ENCODE assay signal across 8 cellular contexts in genomic region chr6:36677753-36678487, GRCh38. TPM values are rescaled to one million over a fixed set of nuclear protein-coding genes. Genes with fewer than 3 reads are reported as not detected.
A peak's percentile ranks its signal among the peaks of the same experiment; 100 is the strongest.
DNase-seq lines count a peak whose midpoint lies in the region; ATAC-seq and TF ChIP-seq lines count a peak whose summit lies in the region.

No MANE protein-coding gene starts in this region.

- H3K27me3 ChIP-seq in cardiac muscle cell (peaks cover 11% of the 10 kb centered on the region), thymus (ENCODE audit: control insufficient read depth, insufficient read depth) (peaks cover 29% of the 10 kb centered on the region)

- peak overlapping the region; percentile 80 for H3K27ac ChIP-seq in cardiac muscle cell
- H3K27ac ChIP-seq in thymus (ENCODE audit: low read depth), result no peak overlapping the region

- H3K36me3 ChIP-seq in cardiac muscle cell (no peaks in the 10 kb centered on the region), thymus (ENCODE audit: control insufficient read depth, insufficient read depth) (no peaks in the 10 kb centered on the region)

- H3K27ac Mint-ChIP-seq in activated naive CD8-positive, alpha-beta T cell, result no peak overlapping the region

- no peak for TF ChIP-seq POLR2A in lower leg skin (IDR thresholded peaks at IDR 0.05)

- H3K9me3 ChIP-seq in cardiac muscle cell (ENCODE audit: low read depth) (no peaks in the 10 kb centered on the region), thymus (ENCODE audit: control insufficient read depth) (no peaks in the 10 kb centered on the region)

- peaks cover 20% of the 10 kb centered on the region for H3K4me1 ChIP-seq in cardiac muscle cell (ENCODE audit: low read depth)
- peaks cover 28% of the 10 kb centered on the region for H3K4me1 ChIP-seq in thymus (ENCODE audit: control insufficient read depth, insufficient read depth, low read length)

- intact Hi-C loops in Right ventricle myocardium superior (cut with DNase I), result loop anchor here (5.0 kb wide), 1 partner anchor 46 kb away; no protein-coding TSS in a partner anchor
- intact Hi-C loops in lower leg skin (cut with DNase I; ENCODE audit: low total_unique reads), result loop anchor here (10.0 kb wide), 1 partner anchor 53 kb away; no protein-coding TSS in a partner anchor

- no peak for ATAC-seq in Right ventricle myocardium superior (ENCODE audit: poor library complexity)
- ATAC-seq in left lobe of liver, result peak; percentile 8

- H3K4me1 Mint-ChIP-seq in activated naive CD8-positive, alpha-beta T cell (ENCODE audit: low read depth), result peaks cover 40% of the 10 kb centered on the region

- no peaks in the 10 kb centered on the region for H3K27me3 Mint-ChIP-seq in activated naive CD8-positive, alpha-beta T cell

- H3K4me3 ChIP-seq in cardiac muscle cell, result peak overlapping the region; percentile 40
- H3K4me3 ChIP-seq in thymus (ENCODE audit: low read length), result peak overlapping the region; percentile 44
- no peak overlapping the region for H3K4me3 ChIP-seq in lower leg skin (ENCODE audit: low read depth, poor library complexity, severe bottlenecking)

- 21% methylated on average over 10 of the region's 10 CpGs for WGBS in thymus
- WGBS in lower leg skin, 2 donors, result 6 to 8% methylated on average over 10 of the region's 10 CpGs

- H3K4me3 Mint-ChIP-seq in activated naive CD8-positive, alpha-beta T cell, result peak overlapping the region; percentile 76

- no peaks in the 10 kb centered on the region for H3K36me3 Mint-ChIP-seq in activated naive CD8-positive, alpha-beta T cell

- DNase-seq in cardiac muscle cell (ENCODE audit: low read depth in 1 of 2, low spot score in 1 of 2) (no peak), Right ventricle myocardium superior (no peak), left lobe of liver (ENCODE audit: low spot score) (peak; percentile 63), NCI-H2196 (lab: John Stamatoyannopoulos, UW; ENCODE audit: unreplicated experiment) (no peak), AML-193 (lab: John Stamatoyannopoulos, UW) (no peak), lower leg skin (ENCODE audit: low spot score in 2 of 2) (no peak)

- TF ChIP-seq CTCF in cardiac muscle cell (IDR thresholded peaks at IDR 0.05; ENCODE audit: low read depth, low read length), result no peak
- TF ChIP-seq CTCF in lower leg skin (IDR thresholded peaks at IDR 0.05), result no peak

- H3K9me3 Mint-ChIP-seq in activated naive CD8-positive, alpha-beta T cell (ENCODE audit: low read depth), result no peaks in the 10 kb centered on the region

RNA-seq across cellular contexts. Expression of gene CDKN1A, which starts 0.6 kb away (rescaled TPM):
- total RNA-seq in cardiac muscle cell (60.8 and 119 TPM in 2 replicates), Right ventricle myocardium superior (54.5 TPM), left lobe of liver (32.6 TPM), lower leg skin (100 to 1,000 TPM; 143 to 200 (median 181) TPM)
- polyA plus RNA-seq in cardiac muscle cell (70.8 and 141 TPM in 2 replicates), thymus (81.2 TPM)

RNA-seq across cellular contexts. Expression of gene RAB44, which starts 19.7 kb away (rescaled TPM):
- total RNA-seq in cardiac muscle cell (not detected in 2 replicates), Right ventricle myocardium superior (not detected), left lobe of liver (0.08 TPM), lower leg skin (under 1 TPM; 0.10 to 0.65 (median 0.26) TPM)
- polyA plus RNA-seq in cardiac muscle cell (not detected in 2 replicates), thymus (0.27 TPM)
